Comparison of ENCODE assay signal across 1 cellular context in the genomic region with DNA sequence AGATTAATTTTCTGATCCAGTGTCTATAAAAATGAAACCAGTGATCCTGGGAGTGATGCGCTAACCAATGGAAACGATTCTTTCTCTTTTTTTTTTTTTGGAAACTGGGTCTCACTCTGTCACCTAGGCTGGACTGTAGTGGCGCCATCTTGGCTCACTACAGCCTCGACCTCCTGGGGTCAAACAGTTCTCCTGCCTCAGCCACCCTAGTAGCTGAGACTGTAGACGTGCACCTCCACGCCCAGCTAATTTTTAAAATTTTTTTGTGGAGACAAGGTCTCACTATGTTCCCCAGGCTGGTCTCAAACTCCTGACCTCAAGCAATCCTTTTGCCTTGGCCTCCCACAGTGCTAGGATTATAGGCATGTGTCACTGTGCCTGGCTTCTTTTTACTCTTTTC.
TF ChIP-seq lines count a peak whose summit lies in the region.

No MANE protein-coding gene starts in this region.

TF ChIP-seq in WTC11, 78 proteins besides CTCF, POLR2A, EP300 and RAD21 (continued from another document):
- TF ChIP-seq, protein P1, sequence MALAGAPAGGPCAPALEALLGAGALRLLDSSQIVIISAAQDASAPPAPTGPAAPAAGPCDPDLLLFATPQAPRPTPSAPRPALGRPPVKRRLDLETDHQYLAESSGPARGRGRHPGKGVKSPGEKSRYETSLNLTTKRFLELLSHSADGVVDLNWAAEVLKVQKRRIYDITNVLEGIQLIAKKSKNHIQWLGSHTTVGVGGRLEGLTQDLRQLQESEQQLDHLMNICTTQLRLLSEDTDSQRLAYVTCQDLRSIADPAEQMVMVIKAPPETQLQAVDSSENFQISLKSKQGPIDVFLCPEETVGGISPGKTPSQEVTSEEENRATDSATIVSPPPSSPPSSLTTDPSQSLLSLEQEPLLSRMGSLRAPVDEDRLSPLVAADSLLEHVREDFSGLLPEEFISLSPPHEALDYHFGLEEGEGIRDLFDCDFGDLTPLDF (CRISPR knock-in tag; IDR thresholded peaks at IDR 0.05): no peak
- TF ChIP-seq ZNF263 (CRISPR knock-in tag; IDR thresholded peaks at IDR 0.05; ENCODE audit: low read depth) (no peak), ZNF532 (CRISPR knock-in tag; IDR thresholded peaks at IDR 0.05; ENCODE audit: borderline replicate concordance) (no peak), CBFB (CRISPR knock-in tag; IDR thresholded peaks at IDR 0.05; ENCODE audit: low read depth) (no peak), FOXP4 (CRISPR knock-in tag; IDR thresholded peaks at IDR 0.05) (no peak), ZBTB21 (CRISPR knock-in tag; IDR thresholded peaks at IDR 0.05; ENCODE audit: borderline replicate concordance) (no peak), ATF6 (CRISPR knock-in tag; IDR thresholded peaks at IDR 0.05) (no peak), FOXK1 (CRISPR knock-in tag; IDR thresholded peaks at IDR 0.05) (no peak), NFYB (CRISPR knock-in tag; conservative IDR thresholded peaks at IDR 0.05; ENCODE audit: low read depth) (no peak), FOXP1 (CRISPR knock-in tag; IDR thresholded peaks at IDR 0.05; ENCODE audit: borderline replicate concordance) (no peak), STAT6 (CRISPR knock-in tag; conservative IDR thresholded peaks at IDR 0.05; ENCODE audit: low read depth) (no peak)
- TF ChIP-seq, protein P2, sequence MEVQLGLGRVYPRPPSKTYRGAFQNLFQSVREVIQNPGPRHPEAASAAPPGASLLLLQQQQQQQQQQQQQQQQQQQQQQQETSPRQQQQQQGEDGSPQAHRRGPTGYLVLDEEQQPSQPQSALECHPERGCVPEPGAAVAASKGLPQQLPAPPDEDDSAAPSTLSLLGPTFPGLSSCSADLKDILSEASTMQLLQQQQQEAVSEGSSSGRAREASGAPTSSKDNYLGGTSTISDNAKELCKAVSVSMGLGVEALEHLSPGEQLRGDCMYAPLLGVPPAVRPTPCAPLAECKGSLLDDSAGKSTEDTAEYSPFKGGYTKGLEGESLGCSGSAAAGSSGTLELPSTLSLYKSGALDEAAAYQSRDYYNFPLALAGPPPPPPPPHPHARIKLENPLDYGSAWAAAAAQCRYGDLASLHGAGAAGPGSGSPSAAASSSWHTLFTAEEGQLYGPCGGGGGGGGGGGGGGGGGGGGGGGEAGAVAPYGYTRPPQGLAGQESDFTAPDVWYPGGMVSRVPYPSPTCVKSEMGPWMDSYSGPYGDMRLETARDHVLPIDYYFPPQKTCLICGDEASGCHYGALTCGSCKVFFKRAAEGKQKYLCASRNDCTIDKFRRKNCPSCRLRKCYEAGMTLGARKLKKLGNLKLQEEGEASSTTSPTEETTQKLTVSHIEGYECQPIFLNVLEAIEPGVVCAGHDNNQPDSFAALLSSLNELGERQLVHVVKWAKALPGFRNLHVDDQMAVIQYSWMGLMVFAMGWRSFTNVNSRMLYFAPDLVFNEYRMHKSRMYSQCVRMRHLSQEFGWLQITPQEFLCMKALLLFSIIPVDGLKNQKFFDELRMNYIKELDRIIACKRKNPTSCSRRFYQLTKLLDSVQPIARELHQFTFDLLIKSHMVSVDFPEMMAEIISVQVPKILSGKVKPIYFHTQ (CRISPR knock-in tag; IDR thresholded peaks at IDR 0.05): no peak
- TF ChIP-seq, protein P3, sequence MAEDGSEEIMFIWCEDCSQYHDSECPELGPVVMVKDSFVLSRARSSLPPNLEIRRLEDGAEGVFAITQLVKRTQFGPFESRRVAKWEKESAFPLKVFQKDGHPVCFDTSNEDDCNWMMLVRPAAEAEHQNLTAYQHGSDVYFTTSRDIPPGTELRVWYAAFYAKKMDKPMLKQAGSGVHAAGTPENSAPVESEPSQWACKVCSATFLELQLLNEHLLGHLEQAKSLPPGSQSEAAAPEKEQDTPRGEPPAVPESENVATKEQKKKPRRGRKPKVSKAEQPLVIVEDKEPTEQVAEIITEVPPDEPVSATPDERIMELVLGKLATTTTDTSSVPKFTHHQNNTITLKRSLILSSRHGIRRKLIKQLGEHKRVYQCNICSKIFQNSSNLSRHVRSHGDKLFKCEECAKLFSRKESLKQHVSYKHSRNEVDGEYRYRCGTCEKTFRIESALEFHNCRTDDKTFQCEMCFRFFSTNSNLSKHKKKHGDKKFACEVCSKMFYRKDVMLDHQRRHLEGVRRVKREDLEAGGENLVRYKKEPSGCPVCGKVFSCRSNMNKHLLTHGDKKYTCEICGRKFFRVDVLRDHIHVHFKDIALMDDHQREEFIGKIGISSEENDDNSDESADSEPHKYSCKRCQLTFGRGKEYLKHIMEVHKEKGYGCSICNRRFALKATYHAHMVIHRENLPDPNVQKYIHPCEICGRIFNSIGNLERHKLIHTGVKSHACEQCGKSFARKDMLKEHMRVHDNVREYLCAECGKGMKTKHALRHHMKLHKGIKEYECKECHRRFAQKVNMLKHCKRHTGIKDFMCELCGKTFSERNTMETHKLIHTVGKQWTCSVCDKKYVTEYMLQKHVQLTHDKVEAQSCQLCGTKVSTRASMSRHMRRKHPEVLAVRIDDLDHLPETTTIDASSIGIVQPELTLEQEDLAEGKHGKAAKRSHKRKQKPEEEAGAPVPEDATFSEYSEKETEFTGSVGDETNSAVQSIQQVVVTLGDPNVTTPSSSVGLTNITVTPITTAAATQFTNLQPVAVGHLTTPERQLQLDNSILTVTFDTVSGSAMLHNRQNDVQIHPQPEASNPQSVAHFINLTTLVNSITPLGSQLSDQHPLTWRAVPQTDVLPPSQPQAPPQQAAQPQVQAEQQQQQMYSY (CRISPR knock-in tag; IDR thresholded peaks at IDR 0.05): no peak
- TF ChIP-seq, protein P4, sequence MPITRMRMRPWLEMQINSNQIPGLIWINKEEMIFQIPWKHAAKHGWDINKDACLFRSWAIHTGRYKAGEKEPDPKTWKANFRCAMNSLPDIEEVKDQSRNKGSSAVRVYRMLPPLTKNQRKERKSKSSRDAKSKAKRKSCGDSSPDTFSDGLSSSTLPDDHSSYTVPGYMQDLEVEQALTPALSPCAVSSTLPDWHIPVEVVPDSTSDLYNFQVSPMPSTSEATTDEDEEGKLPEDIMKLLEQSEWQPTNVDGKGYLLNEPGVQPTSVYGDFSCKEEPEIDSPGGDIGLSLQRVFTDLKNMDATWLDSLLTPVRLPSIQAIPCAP (CRISPR knock-in tag; IDR thresholded peaks at IDR 0.05): no peak
- TF ChIP-seq, protein P5, sequence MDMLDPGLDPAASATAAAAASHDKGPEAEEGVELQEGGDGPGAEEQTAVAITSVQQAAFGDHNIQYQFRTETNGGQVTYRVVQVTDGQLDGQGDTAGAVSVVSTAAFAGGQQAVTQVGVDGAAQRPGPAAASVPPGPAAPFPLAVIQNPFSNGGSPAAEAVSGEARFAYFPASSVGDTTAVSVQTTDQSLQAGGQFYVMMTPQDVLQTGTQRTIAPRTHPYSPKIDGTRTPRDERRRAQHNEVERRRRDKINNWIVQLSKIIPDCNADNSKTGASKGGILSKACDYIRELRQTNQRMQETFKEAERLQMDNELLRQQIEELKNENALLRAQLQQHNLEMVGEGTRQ (CRISPR knock-in tag; IDR thresholded peaks at IDR 0.05): no peak
